Comparison of ENCODE assay signal across 1 cellular context in genomic region chr10:63204667-63205391, GRCh38.
TF ChIP-seq lines count a peak whose summit lies in the region.

No MANE protein-coding gene starts in this region.

TF ChIP-seq in GM23338, 12 proteins besides CTCF, POLR2A, EP300 and RAD21 (continued from another document):
- TF ChIP-seq ZNF462 (CRISPR knock-in tag; IDR thresholded peaks at IDR 0.05): no peak
